ENCODE assay signal across 18 cellular contexts in genomic region chr3:48331706-48332435, GRCh38. TPM values are rescaled to one million over a fixed set of nuclear protein-coding genes. Genes with fewer than 3 reads are reported as not detected.
"Had no signal": no experiment of that assay in that cellular context is flagged by ENCODE, and none has a peak within 500 bp of the region (broad histone marks: within the 10 kb centered on the region; RNA-seq: fewer than 3 reads in every experiment).

No MANE protein-coding gene starts in this region.

RNA-seq across cellular contexts. Expression of gene SPINK8, which starts 1.6 kb away (rescaled TPM):
- total RNA-seq: dermis blood vessel endothelial cell, esophagus squamous epithelium, gastrocnemius medialis, glomerular endothelial cell, heart right ventricle, kidney epithelial cell, left cardiac atrium, left lung, left ventricle myocardium superior, lower leg skin, lower lobe of right lung, lung microvascular endothelial cell, mesenteric fat pad, mesothelial cell of epicardium, mucosa of descending colon, myocyte had no signal
- polyA plus RNA-seq: heart right ventricle, keratinocyte had no signal

RNA-seq across cellular contexts. Expression of gene FBXW12, which starts 40.1 kb away (rescaled TPM):
- total RNA-seq: dermis blood vessel endothelial cell, esophagus mucosa, esophagus squamous epithelium, gastrocnemius medialis, glomerular endothelial cell, left cardiac atrium, left lung, left ventricle myocardium superior, lower leg skin, lower lobe of right lung, lung microvascular endothelial cell, mesenteric fat pad, mucosa of descending colon, myocyte had no signal
- polyA plus RNA-seq: keratinocyte had no signal
